In genomic region chr22:19901577-19902244, GRCh38 we compare ENCODE assay signal across 1 cellular context.
TF ChIP-seq lines count a peak whose summit lies in the region.

No MANE protein-coding gene starts in this region.

TF ChIP-seq in HepG2, 621 proteins besides CTCF, POLR2A, EP300 and RAD21:
- TF ChIP-seq RBM39 (IDR thresholded peaks at IDR 0.05; ENCODE audit: low read depth, low read length, poor library complexity, severe bottlenecking) = no peak
- no peak for TF ChIP-seq MTF1 (CRISPR knock-in tag; IDR thresholded peaks at IDR 0.05)
- no peak for TF ChIP-seq THAP8 (CRISPR knock-in tag; IDR thresholded peaks at IDR 0.05; ENCODE audit: borderline replicate concordance)
- no peak for TF ChIP-seq ZSCAN31 (CRISPR knock-in tag; IDR thresholded peaks at IDR 0.05; ENCODE audit: low read depth)
- TF ChIP-seq GATAD1 (CRISPR knock-in tag; IDR thresholded peaks at IDR 0.05) = no peak
- TF ChIP-seq, protein P1, sequence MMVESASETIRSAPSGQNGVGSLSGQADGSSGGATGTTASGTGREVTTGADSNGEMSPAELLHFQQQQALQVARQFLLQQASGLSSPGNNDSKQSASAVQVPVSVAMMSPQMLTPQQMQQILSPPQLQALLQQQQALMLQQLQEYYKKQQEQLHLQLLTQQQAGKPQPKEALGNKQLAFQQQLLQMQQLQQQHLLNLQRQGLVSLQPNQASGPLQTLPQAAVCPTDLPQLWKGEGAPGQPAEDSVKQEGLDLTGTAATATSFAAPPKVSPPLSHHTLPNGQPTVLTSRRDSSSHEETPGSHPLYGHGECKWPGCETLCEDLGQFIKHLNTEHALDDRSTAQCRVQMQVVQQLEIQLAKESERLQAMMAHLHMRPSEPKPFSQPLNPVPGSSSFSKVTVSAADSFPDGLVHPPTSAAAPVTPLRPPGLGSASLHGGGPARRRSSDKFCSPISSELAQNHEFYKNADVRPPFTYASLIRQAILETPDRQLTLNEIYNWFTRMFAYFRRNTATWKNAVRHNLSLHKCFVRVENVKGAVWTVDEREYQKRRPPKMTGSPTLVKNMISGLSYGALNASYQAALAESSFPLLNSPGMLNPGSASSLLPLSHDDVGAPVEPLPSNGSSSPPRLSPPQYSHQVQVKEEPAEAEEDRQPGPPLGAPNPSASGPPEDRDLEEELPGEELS (CRISPR knock-in tag; IDR thresholded peaks at IDR 0.05) = 0 out of 2 replicates have a peak, but pooled peaks have one; percentile 11
- TF ChIP-seq ZMYM3 (CRISPR knock-in tag; IDR thresholded peaks at IDR 0.05) = peak; percentile 89
- TF ChIP-seq ZNF770 (CRISPR knock-in tag; IDR thresholded peaks at IDR 0.05) = peak; percentile 100
